ENCODE assay signal across 1 cellular context in the genomic region with DNA sequence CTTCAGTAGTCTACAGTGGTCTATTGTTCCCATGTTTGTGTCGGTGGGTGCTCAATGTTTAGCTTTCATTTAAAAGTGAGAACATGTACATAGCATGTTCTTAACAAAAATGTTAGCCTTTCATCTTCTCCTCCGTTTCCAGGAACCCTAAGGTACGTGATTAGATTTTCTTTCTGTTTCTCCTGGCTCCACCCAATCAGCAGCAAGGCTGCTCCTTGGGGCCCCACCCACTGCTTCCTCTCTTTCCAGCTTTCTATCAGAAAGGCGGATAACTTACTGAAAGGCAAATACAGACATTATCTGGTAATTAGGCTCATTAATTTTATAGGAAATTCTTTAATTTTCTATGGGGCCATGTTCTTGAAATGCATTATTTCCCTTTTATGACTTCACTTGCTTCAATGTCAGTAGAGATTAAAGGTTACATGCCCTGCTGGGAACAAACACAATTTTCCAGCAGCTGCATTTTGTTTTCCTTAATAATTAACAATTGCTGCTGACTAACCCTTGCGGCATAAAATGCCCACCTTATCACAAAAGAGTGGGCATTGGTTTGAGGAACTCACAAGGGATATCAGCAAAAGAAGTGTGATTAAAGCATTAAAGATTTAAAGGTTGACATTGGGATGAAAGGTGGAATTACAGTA.
TF ChIP-seq lines count a peak whose summit lies in the region.

No MANE protein-coding gene starts in this region.

TF ChIP-seq in endothelial cell of umbilical vein, 7 proteins besides CTCF, POLR2A, EP300 and RAD21:
- no peak for TF ChIP-seq MAX (IDR thresholded peaks at IDR 0.05; ENCODE audit: insufficient read depth, insufficient read length)
- no peak for TF ChIP-seq JUN (IDR thresholded peaks at IDR 0.05; ENCODE audit: borderline replicate concordance, insufficient read depth, insufficient read length, low read depth)
- TF ChIP-seq GATA2 (IDR thresholded peaks at IDR 0.05; ENCODE audit: insufficient read depth, insufficient read length, low read depth, low read length) = no peak
- no peak for TF ChIP-seq POLR2AphosphoS5 (IDR thresholded peaks at IDR 0.05; ENCODE audit: insufficient read depth, low read depth, low read length)
- no peak for TF ChIP-seq FOS (IDR thresholded peaks at IDR 0.05; ENCODE audit: borderline replicate concordance, insufficient read depth, low read length)
- no peak for TF ChIP-seq MYC (IDR thresholded peaks at IDR 0.05; ENCODE audit: low read depth, low read length)
- no peak for TF ChIP-seq EZH2 (IDR thresholded peaks at IDR 0.05; ENCODE audit: borderline replicate concordance, low read depth, low read length, severe bottlenecking)
